24 cellular contexts compared by ENCODE assay signal in the genomic region with DNA sequence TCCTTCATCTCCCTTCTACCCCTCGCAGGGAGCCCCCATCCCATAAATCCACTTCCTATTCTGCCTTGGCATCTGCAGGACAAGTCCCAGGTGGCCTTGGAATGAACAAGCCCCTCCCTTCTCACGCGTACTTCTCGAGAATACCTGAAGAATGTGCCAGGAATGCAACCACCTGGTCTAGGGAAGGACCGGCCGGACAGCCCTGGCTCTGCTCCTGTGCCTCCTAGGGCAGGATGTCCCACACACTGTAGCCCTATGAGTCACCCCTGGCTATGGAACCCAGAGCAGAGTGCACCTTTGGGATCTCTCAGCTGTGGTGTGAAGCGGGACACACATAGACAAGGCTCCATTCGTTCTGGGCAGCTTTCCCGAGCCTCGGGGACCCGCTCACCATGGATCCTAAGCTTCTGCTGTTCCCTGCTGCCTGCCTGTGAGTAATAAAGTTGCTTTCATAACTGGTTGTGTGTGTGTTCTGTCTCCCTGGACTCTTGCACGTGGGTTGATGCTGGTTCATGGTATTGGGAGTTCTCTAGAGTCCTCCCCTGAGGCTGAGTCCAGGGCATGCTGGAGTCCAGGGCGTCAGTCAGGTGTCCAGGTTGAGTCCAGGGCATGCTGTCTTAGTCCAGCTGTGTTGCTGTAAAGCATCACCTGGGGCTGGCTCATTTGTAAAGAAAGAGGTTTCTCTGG. TPM values are rescaled to one million over a fixed set of nuclear protein-coding genes. Genes with fewer than 3 reads are reported as not detected.
DNase-seq lines count a peak whose midpoint lies in the region; ATAC-seq and TF ChIP-seq lines count a peak whose summit lies in the region.
"Had no signal": no experiment of that assay in that cellular context is flagged by ENCODE, and none has a peak within 500 bp of the region (broad histone marks: within the 10 kb centered on the region; RNA-seq: fewer than 3 reads in every experiment).

No MANE protein-coding gene starts in this region.

- H3K27ac Mint-ChIP-seq in chondrocyte (ENCODE audit: unreplicated experiment): no peak overlapping the region
- H3K27ac Mint-ChIP-seq: activated B cell treated with CpG ODN at 0.5 μM for 24 hours; activated T-helper 2 cell treated with anti-CD3 and anti-CD28 coated beads, Interferon-gamma antibody, Interleukin-2, Interleukin-4, amounts not matched to agents 10 μg/mL and 5 μg/mL and 100 μg/mL, durations not matched to agents 14 hours and 24 hours and 36 hours; effector memory CD8-positive, alpha-beta T cell had no signal

- no peak overlapping the region for H3K27ac ChIP-seq in spleen

- 81 to 84% (median 82%) methylated on average over 8 to 13 of the region's 13 CpGs for WGBS in spleen, 5 donors

- TF ChIP-seq CTCF in chondrocyte (IDR thresholded peaks at IDR 0.05): no peak
- no peak for TF ChIP-seq CTCF in spleen (IDR thresholded peaks at IDR 0.05 in 8 of 11, conservative IDR thresholded peaks at IDR 0.05 in 3 of 11)

- no peak for TF ChIP-seq POLR2A in spleen (IDR thresholded peaks at IDR 0.05)

- ATAC-seq in GM19035 (IDR thresholded peaks at IDR 0.05; ENCODE audit: unreplicated experiment): no peak
- ATAC-seq: effector memory CD8-positive, alpha-beta T cell had no signal

- H3K4me1 Mint-ChIP-seq in chondrocyte (ENCODE audit: low read depth): no peaks in the 10 kb centered on the region
- H3K4me1 Mint-ChIP-seq: activated B cell treated with CpG ODN at 0.5 μM for 24 hours had no signal

- no peaks in the 10 kb centered on the region for H3K9me3 ChIP-seq in spleen

- H3K27me3 ChIP-seq in spleen (replicated peaks in 1 of 7): peaks cover 0 to 28% (median 0%) of the 10 kb centered on the region in 7 donors

- H3K27me3 Mint-ChIP-seq in chondrocyte (ENCODE audit: low read depth): peaks cover 25% of the 10 kb centered on the region

- DNase-seq in HT-29 (ENCODE audit: low spot score): peak; percentile 7
- DNase-seq in chondrocyte (ENCODE audit: low spot score): peak; percentile 58
- DNase-seq in left kidney (ENCODE audit: low read depth, low spot score): peak; percentile 34
- DNase-seq in spleen: peak; percentile 31
- DNase-seq in ureter (ENCODE audit: low spot score): no peak
- no peak for DNase-seq in NCI-H1930 (lab: John Stamatoyannopoulos, UW)
- no peak for DNase-seq in NCI-H526 (lab: John Stamatoyannopoulos, UW)
- DNase-seq: activated B cell treated with CpG ODN at 0.5 μM for 24 hours; central memory CD4-positive, alpha-beta T cell; effector memory CD8-positive, alpha-beta T cell; hypothalamus; KG1; NCI-H1048; NCI-H526 treated with DMSO at 0.1 percent for 48 hours; SIG-M5; stimulated activated CD4-positive, alpha-beta T cell treated with anti-CD3 and anti-CD28 coated beads, Interleukin-2, amount 100 ng/mL, for 48 hours; T-helper 2 cell had no signal

- H3K36me3 Mint-ChIP-seq in chondrocyte (ENCODE audit: low read depth): no peaks in the 10 kb centered on the region

- no peaks in the 10 kb centered on the region for H3K9me3 Mint-ChIP-seq in chondrocyte (ENCODE audit: low read depth)
- H3K9me3 Mint-ChIP-seq: activated B cell treated with CpG ODN at 0.5 μM for 24 hours; effector memory CD8-positive, alpha-beta T cell had no signal

- intact Hi-C loops in spleen (cut with DNase I; ENCODE audit: low total_unique reads): no loop called here

- H3K4me3 ChIP-seq in spleen: no peak overlapping the region

- H3K4me3 Mint-ChIP-seq in chondrocyte (ENCODE audit: unreplicated experiment): no peak overlapping the region
- H3K4me3 Mint-ChIP-seq: activated B cell treated with CpG ODN at 0.5 μM for 24 hours; effector memory CD8-positive, alpha-beta T cell had no signal

- no peaks in the 10 kb centered on the region for H3K4me1 ChIP-seq in spleen

- no peaks in the 10 kb centered on the region for H3K36me3 ChIP-seq in spleen

RNA-seq across cellular contexts. Expression of a gene that starts 7.6 kb away (rescaled TPM):
- total RNA-seq in HT-29 (2014; rRNA removed; shearing (Covaris generic)): not detected in 2 replicates
- total RNA-seq in chondrocyte: 0.46 to 2.3 TPM (median 2.3 TPM) in 3 replicates
- 10 to 100 TPM in 6 of 7 donors, 1 to 10 TPM in 1; 10.0 to 19.8 (median 15.8) TPM for total RNA-seq in spleen
- polyA plus RNA-seq in spleen: 1 to 10 TPM; 4.4 to 7.7 (median 6.1) TPM
- total RNA-seq in ureter: 15.1 TPM
- total RNA-seq: H4 had no signal

RNA-seq across cellular contexts. Expression of a gene that starts 41.7 kb away (rescaled TPM):
- not detected in 2 replicates for total RNA-seq in HT-29 (2014; rRNA removed; shearing (Covaris generic))
- total RNA-seq in chondrocyte (not detected in 3 replicates), spleen (not detected), ureter (not detected)
- polyA plus RNA-seq in spleen: not detected
- total RNA-seq: activated B cell treated with CpG ODN at 0.5 μM for 24 hours; activated CD8-positive, alpha-beta memory T cell treated with anti-CD3 and anti-CD28 coated beads for 36 hours; activated T-helper 2 cell treated with anti-CD3 and anti-CD28 coated beads, Interferon-gamma antibody, Interleukin-2, Interleukin-4, amounts not matched to agents 10 μg/mL and 5 μg/mL and 100 μg/mL, durations not matched to agents 14 hours and 24 hours and 36 hours; liver; myocyte; skeletal muscle tissue had no signal
- polyA plus RNA-seq: liver had no signal

RNA-seq across cellular contexts. Expression of a gene that starts 56.3 kb away (rescaled TPM):
- total RNA-seq in HT-29 (2014; rRNA removed; shearing (Covaris generic)): 378 and 389 TPM in 2 replicates
- total RNA-seq in chondrocyte (240 to 279 TPM (median 256 TPM) in 3 replicates), spleen (100 to 1,000 TPM in 4 of 7 donors, 10 to 100 TPM in 3; 51.7 to 187 (median 160) TPM), ureter (317 TPM)
- polyA plus RNA-seq in spleen: 100 to 1,000 TPM; 444 to 497 (median 461) TPM

RNA-seq across cellular contexts. Expression of a gene that starts 56.6 kb away (rescaled TPM):
- 10.9 and 12.6 TPM in 2 replicates for total RNA-seq in HT-29 (2014; rRNA removed; shearing (Covaris generic))
- total RNA-seq in chondrocyte (22.8 to 26.5 TPM (median 25.6 TPM) in 3 replicates), spleen (10 to 100 TPM in 6 of 7 donors, 1 to 10 TPM in 1; 9.2 to 28.2 (median 14.6) TPM), ureter (46.0 TPM)
- 10 to 100 TPM; 18.9 to 32.6 (median 20.0) TPM for polyA plus RNA-seq in spleen

Comparison
In these comparisons a context has a peak if more than half of its experiments do, and no peak if none do; other contexts are left out.
1. DNase-seq: peak in HT-29 (single experiment), chondrocyte (single experiment), left kidney (single experiment) and spleen (single experiment); none in ureter (single experiment), NCI-H1930 (0 of 2) and NCI-H526 (0 of 2).